In genomic region chr22:22944268-22944985, GRCh38 we compare ENCODE assay signal across 20 cellular contexts. TPM values are rescaled to one million over a fixed set of nuclear protein-coding genes. Genes with fewer than 3 reads are reported as not detected.
DNase-seq lines count a peak whose midpoint lies in the region; ATAC-seq and TF ChIP-seq lines count a peak whose summit lies in the region.
"Had no signal": no experiment of that assay in that cellular context is flagged by ENCODE, and none has a peak within 500 bp of the region (broad histone marks: within the 10 kb centered on the region; RNA-seq: fewer than 3 reads in every experiment).

No MANE protein-coding gene starts in this region.

- H3K27ac ChIP-seq in left ventricle myocardium inferior (replicated peaks) (no peak overlapping the region), hepatocyte (no peak overlapping the region)
- H3K27ac ChIP-seq: epithelial cell of prostate, heart left ventricle, parathyroid adenoma had no signal

- H3K79me2 ChIP-seq in hepatocyte, result no peaks in the 10 kb centered on the region
- H3K79me2 ChIP-seq: parathyroid adenoma had no signal

- H3K9me2 ChIP-seq in hepatocyte (replicated peaks; ENCODE audit: insufficient read depth), result no peaks in the 10 kb centered on the region

- no peaks in the 10 kb centered on the region for H4K20me1 ChIP-seq in hepatocyte (ENCODE audit: insufficient read depth, poor library complexity, severe bottlenecking)

- 75% methylated on average over 18 of the region's 18 CpGs for WGBS in hepatocyte (ENCODE audit: low lambda C conversion rate, missing lambda C conversion rate)

- TF ChIP-seq CTCF in left ventricle myocardium inferior (IDR thresholded peaks at IDR 0.05; ENCODE audit: borderline replicate concordance) (no peak), hepatocyte (IDR thresholded peaks at IDR 0.05; ENCODE audit: poor library complexity) (no peak)

- no peak for ATAC-seq in left ventricle myocardium superior
- ATAC-seq: heart left ventricle had no signal

- H3K4me1 ChIP-seq in left ventricle myocardium inferior, result no peaks in the 10 kb centered on the region
- peaks cover 4% of the 10 kb centered on the region for H3K4me1 ChIP-seq in hepatocyte (ENCODE audit: insufficient read depth)
- H3K4me1 ChIP-seq: parathyroid adenoma had no signal

- H3K9me3 ChIP-seq in left ventricle myocardium inferior (replicated peaks) (no peaks in the 10 kb centered on the region), hepatocyte (ENCODE audit: low read depth) (no peaks in the 10 kb centered on the region)
- H3K9me3 ChIP-seq: heart left ventricle had no signal

- intact Hi-C loops in left ventricle myocardium superior (cut with micrococcal nuclease), result no loop called here
- intact Hi-C loops in left ventricle myocardium inferior (cut with micrococcal nuclease), result no loop called here

- H3K36me3 ChIP-seq in left ventricle myocardium inferior (no peaks in the 10 kb centered on the region), hepatocyte (replicated peaks; ENCODE audit: insufficient read depth, low read depth) (no peaks in the 10 kb centered on the region)
- H3K36me3 ChIP-seq: heart left ventricle had no signal

- H2AFZ ChIP-seq in hepatocyte, result no peak overlapping the region
- H2AFZ ChIP-seq: parathyroid adenoma had no signal

- H3K4me3 ChIP-seq in left ventricle myocardium inferior (no peak overlapping the region), hepatocyte (no peak overlapping the region)
- H3K4me3 ChIP-seq: heart left ventricle had no signal

- H3K4me2 ChIP-seq in hepatocyte, result no peak overlapping the region

- H3K27me3 ChIP-seq in left ventricle myocardium inferior (ENCODE audit: low read depth), result peaks cover 69% of the 10 kb centered on the region
- no peaks in the 10 kb centered on the region for H3K27me3 ChIP-seq in hepatocyte

- DNase-seq in left ventricle myocardium superior (peak; percentile 7), left ventricle myocardium inferior (no peak), RPMI8226 (peak; percentile 5), hepatocyte (ENCODE audit: low spot score) (peak; percentile 3), ureter (ENCODE audit: low spot score) (peak; percentile 29), NCI-H345 treated with DMSO at 0.1 percent for 48 hours (lab: John Stamatoyannopoulos, UW; ENCODE audit: unreplicated experiment) (no peak), T1000 (lab: John Stamatoyannopoulos, UW) (no peak), hypothalamus (lab: John Stamatoyannopoulos, UW) (no peak)
- DNase-seq: ACHN; activated CD4-positive, alpha-beta T cell treated with anti-CD3 and anti-CD28 coated beads for 1 hour; kidney glomerular epithelial cell; MV-4-11; NCI-H2081 treated with DMSO at 0.1 percent for 48 hours; NCI-H526 treated with DMSO at 0.1 percent for 48 hours; stimulated activated CD4-positive, alpha-beta T cell treated with anti-CD3 and anti-CD28 coated beads, Interleukin-12 subunit alpha, Interleukin-12 subunit beta, amount 100 ng/mL, for 4 hours; substantia nigra had no signal

RNA-seq across cellular contexts. Expression of gene IGLL5, which starts 56.8 kb away (rescaled TPM):
- total RNA-seq in left ventricle myocardium superior, result 0.92 TPM
- total RNA-seq in left ventricle myocardium inferior, result 0.47 TPM
- not detected in 2 replicates for total RNA-seq in hepatocyte
- not detected in 2 replicates for polyA plus RNA-seq in hepatocyte
- total RNA-seq in ureter, result 34.5 TPM
- total RNA-seq: cerebellum had no signal

Comparison
In these comparisons a context has a peak if more than half of its experiments do, and no peak if none do; other contexts are left out.
1. DNase-seq: peak in left ventricle myocardium superior (single experiment), RPMI8226 (single experiment), hepatocyte (single experiment) and ureter (single experiment); none in left ventricle myocardium inferior (single experiment), NCI-H345 treated with DMSO at 0.1 percent for 48 hours (single experiment), T1000 (single experiment) and hypothalamus (0 of 51).
2. RNA of gene IGLL5, which starts 56.8 kb away (total RNA-seq): 34.5 TPM in ureter (single experiment); 0.92 TPM in left ventricle myocardium superior (single experiment), 0.47 TPM in left ventricle myocardium inferior (single experiment) and not detected in hepatocyte; every median in the first group is over 10 times any median in the second.